Comparison of ENCODE assay signal across 23 cellular contexts in the genomic region with DNA sequence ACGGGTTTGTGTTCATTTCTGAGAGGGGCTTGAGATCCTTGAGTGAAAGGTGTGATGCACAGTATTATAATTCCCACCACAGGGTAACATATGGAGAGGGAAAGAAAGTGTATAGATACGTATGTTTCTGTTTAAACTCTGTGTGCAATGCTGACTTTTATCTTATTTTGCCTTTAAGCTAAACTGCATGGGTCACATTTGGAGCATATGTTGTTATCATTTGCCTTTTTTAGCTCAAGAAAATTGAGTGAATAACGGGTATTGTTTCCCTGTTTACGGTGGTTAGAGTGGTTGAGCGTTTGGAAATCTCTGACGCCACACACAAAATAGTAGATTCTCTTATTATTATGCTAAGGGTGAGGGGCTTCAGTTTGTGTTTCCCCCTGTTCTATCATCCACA.
"Had no signal": no experiment of that assay in that cellular context is flagged by ENCODE, and none has a peak within 500 bp of the region (broad histone marks: within the 10 kb centered on the region; RNA-seq: fewer than 3 reads in every experiment).

No MANE protein-coding gene starts in this region.

- H3K4me1 ChIP-seq: foreskin keratinocyte, right lobe of liver, suprapubic skin, thyroid gland had no signal

- H3K9me3 ChIP-seq: heart left ventricle, neutrophil, psoas muscle, right lobe of liver, suprapubic skin, thyroid gland had no signal

- H3K27ac ChIP-seq: foreskin keratinocyte, heart left ventricle, neutrophil, psoas muscle, right lobe of liver, suprapubic skin, thyroid gland had no signal

- H3K4me3 ChIP-seq: heart left ventricle, lung, psoas muscle, right lobe of liver, suprapubic skin, thyroid gland had no signal

- H3K36me3 ChIP-seq: heart left ventricle, neutrophil, right lobe of liver, suprapubic skin, thyroid gland had no signal

- H3K4me3 Mint-ChIP-seq: endodermal cell; naive thymus-derived CD4-positive, alpha-beta T cell; nephron progenitor cell; stimulated activated effector memory CD8-positive, alpha-beta T cell treated with anti-CD3 and anti-CD28 coated beads, Interleukin-12 subunit alpha, Interleukin-12 subunit beta, amount 100 ng/mL, for 72 hours; type B pancreatic cell had no signal

- DNase-seq: dermis blood vessel endothelial cell; endodermal cell; erythroblast; foreskin keratinocyte; heart left ventricle; hippocampal formation; left colon; left ventricle myocardium superior; mesenchymal stem cell; naive thymus-derived CD4-positive, alpha-beta T cell; nephron progenitor cell; psoas muscle; retina; right lobe of liver; stimulated activated CD4-positive, alpha-beta T cell treated with anti-CD3 and anti-CD28 coated beads, Interleukin-4, amount 100 ng/mL, for 1 hour; stimulated activated CD8-positive, alpha-beta memory T cell treated with anti-CD3 and anti-CD28 coated beads, Interleukin-4, amount 100 ng/mL, for 48 hours; stimulated activated naive CD8-positive, alpha-beta T cell treated with anti-CD3 and anti-CD28 coated beads, Interleukin-15, Interleukin-2, amounts not matched to agents 100 U/mL and 50 U/mL, for 24 hours; thyroid gland had no signal

- H3K36me3 Mint-ChIP-seq: naive thymus-derived CD4-positive, alpha-beta T cell; stimulated activated effector memory CD8-positive, alpha-beta T cell treated with anti-CD3 and anti-CD28 coated beads, Interleukin-12 subunit alpha, Interleukin-12 subunit beta, amount 100 ng/mL, for 72 hours; type B pancreatic cell had no signal

- H3K27ac Mint-ChIP-seq: endodermal cell; naive thymus-derived CD4-positive, alpha-beta T cell; nephron progenitor cell; stimulated activated effector memory CD8-positive, alpha-beta T cell treated with anti-CD3 and anti-CD28 coated beads, Interleukin-12 subunit alpha, Interleukin-12 subunit beta, amount 100 ng/mL, for 72 hours; type B pancreatic cell had no signal

- H3K27me3 ChIP-seq: heart left ventricle, right lobe of liver, thyroid gland had no signal

- H3K9me3 Mint-ChIP-seq: endodermal cell; nephron progenitor cell; stimulated activated effector memory CD8-positive, alpha-beta T cell treated with anti-CD3 and anti-CD28 coated beads, Interleukin-12 subunit alpha, Interleukin-12 subunit beta, amount 100 ng/mL, for 72 hours; type B pancreatic cell had no signal
